29 cellular contexts compared by ENCODE assay signal in the genomic region with DNA sequence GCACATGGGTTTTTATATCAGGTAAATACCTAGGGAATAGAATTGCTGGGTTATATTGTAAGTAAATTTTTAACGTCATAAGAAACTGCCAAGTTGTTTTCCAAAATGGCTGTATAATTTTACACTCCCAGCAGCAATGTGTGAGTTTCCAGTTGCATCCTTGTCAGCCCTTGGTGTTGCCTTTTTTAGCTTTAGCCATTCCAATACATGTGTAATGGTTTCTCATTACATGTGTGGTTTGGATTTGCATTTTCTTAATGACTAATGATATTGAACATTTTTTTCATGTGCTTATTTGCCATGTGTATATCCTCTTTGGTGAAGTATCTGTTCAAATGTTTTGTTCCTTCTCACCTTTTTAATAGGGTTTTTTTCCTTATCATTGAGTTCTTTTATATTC.
"Had no signal": no experiment of that assay in that cellular context is flagged by ENCODE, and none has a peak within 500 bp of the region (broad histone marks: within the 10 kb centered on the region; RNA-seq: fewer than 3 reads in every experiment).

No MANE protein-coding gene starts in this region.

- H3K27me3 Mint-ChIP-seq: activated B cell treated with CpG ODN at 0.5 μM for 24 hours; activated CD4-positive, alpha-beta memory T cell treated with anti-CD3 and anti-CD28 coated beads for 36 hours; activated CD4-positive, alpha-beta T cell treated with anti-CD3 and anti-CD28 coated beads, Interleukin-2, amount 10 ng/mL, durations not matched to agents 7 days and 5 days; activated naive CD8-positive, alpha-beta T cell; activated T-helper 17 cell treated with anti-CD3 and anti-CD28 coated beads, Interleukin-2, amount 50 U/mL, for 72 hours; T-cell had no signal

- H3K27ac ChIP-seq: brain microvascular endothelial cell, KMS-11, SK-N-MC had no signal

- H3K4me3 ChIP-seq: SK-N-MC had no signal

- H3K4me1 Mint-ChIP-seq: activated B cell treated with CpG ODN at 0.5 μM for 24 hours, T-cell had no signal

- H3K9ac ChIP-seq: KMS-11 had no signal

- H3K4me3 Mint-ChIP-seq: activated B cell treated with CpG ODN at 0.5 μM for 24 hours; activated CD4-positive, alpha-beta memory T cell treated with anti-CD3 and anti-CD28 coated beads for 36 hours; activated CD4-positive, alpha-beta T cell treated with anti-CD3 and anti-CD28 coated beads, Interleukin-2, amount 10 ng/mL, durations not matched to agents 7 days and 5 days; activated naive CD4-positive, alpha-beta T cell treated with anti-CD3 and anti-CD28 coated beads for 36 hours; activated naive CD8-positive, alpha-beta T cell; activated T-helper 17 cell treated with anti-CD3 and anti-CD28 coated beads, Interleukin-2, amount 50 U/mL, for 72 hours; T-cell had no signal

- H3K27ac Mint-ChIP-seq: activated B cell treated with CpG ODN at 0.5 μM for 24 hours; activated CD4-positive, alpha-beta memory T cell treated with anti-CD3 and anti-CD28 coated beads for 36 hours; activated CD4-positive, alpha-beta T cell treated with anti-CD3 and anti-CD28 coated beads, Interleukin-2, amount 10 ng/mL, durations not matched to agents 7 days and 5 days; activated naive CD4-positive, alpha-beta T cell treated with anti-CD3 and anti-CD28 coated beads for 36 hours; activated naive CD8-positive, alpha-beta T cell; activated T-helper 17 cell treated with anti-CD3 and anti-CD28 coated beads, Interleukin-2, amount 50 U/mL, for 72 hours; T-cell had no signal

- DNase-seq: activated B cell treated with CpG ODN at 0.5 μM for 24 hours; activated CD4-positive, alpha-beta memory T cell treated with anti-CD3 and anti-CD28 coated beads for 36 hours; activated CD4-positive, alpha-beta T cell treated with anti-CD3 and anti-CD28 coated beads for 1 hour; activated CD4-positive, alpha-beta T cell treated with anti-CD3 and anti-CD28 coated beads, Interleukin-2, amount 10 ng/mL, durations not matched to agents 7 days and 5 days; activated gamma-delta T cell; activated naive CD4-positive, alpha-beta T cell treated with anti-CD3 and anti-CD28 coated beads for 36 hours; activated T-cell treated with anti-CD3 and anti-CD28 coated beads for 4 hours; activated T-cell treated with anti-CD3 and anti-CD28 coated beads, Interleukin-2, amount 50 U/mL, for 48 hours; amygdala; brain microvascular endothelial cell; MM.1S; NCI-H1105 treated with DMSO at 0.1 percent for 48 hours; NCI-H1436 treated with DMSO at 0.1 percent for 48 hours; NCI-H187; NCI-H2081; NCI-H510A treated with DMSO at 0.1 percent for 48 hours; NCI-H69; NK-92 treated with Interleukin-12 subunit alpha and Interleukin-12 subunit beta, amount 100 ng/mL, for 24 hours; OCI-M1; RPMI8226; T-cell; T-helper 2 cell; T1000 had no signal

- H3K27me3 ChIP-seq: brain microvascular endothelial cell had no signal

- ATAC-seq: activated T-helper 17 cell treated with anti-CD3 and anti-CD28 coated beads, Interleukin-2, amount 50 U/mL, for 72 hours; Panc1; Right ventricle myocardium inferior; T-cell had no signal

- H3K4me2 ChIP-seq: KMS-11 had no signal

- H3K9me3 Mint-ChIP-seq: activated B cell treated with CpG ODN at 0.5 μM for 24 hours; activated T-helper 17 cell treated with anti-CD3 and anti-CD28 coated beads, Interleukin-2, amount 50 U/mL, for 72 hours had no signal
